In the genomic region with DNA sequence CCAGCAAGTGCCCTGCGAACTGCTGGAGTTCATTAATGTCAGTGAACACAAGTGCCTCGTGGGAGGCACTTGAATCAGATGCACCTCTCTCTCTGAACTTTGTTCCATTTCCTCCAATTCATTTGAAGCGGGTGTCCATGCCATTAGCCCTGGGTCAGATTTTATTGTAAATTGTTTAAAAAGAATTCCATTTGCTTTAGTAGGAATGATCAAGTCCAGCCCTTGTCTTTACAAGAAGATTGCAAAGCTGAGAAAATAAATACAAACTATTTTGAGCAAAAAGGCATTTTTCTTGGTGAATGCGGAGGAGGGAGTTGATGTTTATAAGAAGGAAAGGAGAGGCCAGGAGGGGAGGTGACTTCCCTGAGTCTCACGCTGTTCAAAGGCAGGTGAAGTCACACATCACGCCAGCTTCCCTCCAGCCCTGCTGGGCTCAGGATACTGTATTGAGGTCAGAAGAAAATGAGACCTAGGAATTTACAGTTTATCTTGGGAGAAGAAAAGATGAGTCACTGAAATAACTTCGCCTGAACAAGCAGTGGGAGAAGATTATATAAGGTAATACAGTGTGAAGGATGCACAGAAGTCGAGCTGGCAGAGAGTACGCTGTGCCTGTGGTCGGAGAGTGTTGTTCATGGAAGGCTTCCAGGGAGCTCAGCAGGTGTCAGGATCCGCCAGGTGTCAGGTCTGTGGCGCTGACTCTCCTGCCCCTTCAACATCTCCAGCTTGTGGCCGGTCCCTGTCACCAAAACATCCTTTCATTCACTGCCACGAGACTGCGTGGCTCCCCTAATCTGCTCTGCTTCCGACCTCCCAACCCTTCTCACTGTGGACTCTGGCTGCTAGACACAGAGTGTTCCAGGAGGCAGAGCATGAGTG, we compare ENCODE assay signal across 8 cellular contexts. TPM values are rescaled to one million over a fixed set of nuclear protein-coding genes. Genes with fewer than 3 reads are reported as not detected.
DNase-seq lines count a peak whose midpoint lies in the region; TF ChIP-seq lines count a peak whose summit lies in the region.

No MANE protein-coding gene starts in this region.

- H3K36me3 Mint-ChIP-seq in activated T-helper 2 cell treated with anti-CD3 and anti-CD28 coated beads, Interferon-gamma antibody, Interleukin-2, Interleukin-4, amounts not matched to agents 10 μg/mL and 5 μg/mL and 100 μg/mL, durations not matched to agents 14 hours and 24 hours and 36 hours (ENCODE audit: low read depth), result no peaks in the 10 kb centered on the region

- WGBS in prostate gland, result 17% methylated on average over 16 of the region's 16 CpGs

- no peaks in the 10 kb centered on the region for H3K9me3 Mint-ChIP-seq in activated T-helper 2 cell treated with anti-CD3 and anti-CD28 coated beads, Interferon-gamma antibody, Interleukin-2, Interleukin-4, amounts not matched to agents 10 μg/mL and 5 μg/mL and 100 μg/mL, durations not matched to agents 14 hours and 24 hours and 36 hours

- H3K4me1 ChIP-seq in prostate gland (replicated peaks), result no peaks in the 10 kb centered on the region
- peaks cover 0 to 13% (median 0%) of the 10 kb centered on the region in 4 donors for H3K4me1 ChIP-seq in Peyer's patch

- intact Hi-C loops in prostate gland (cut with DNase I), result no loop called here
- intact Hi-C loops in activated T-helper 2 cell treated with anti-CD3 and anti-CD28 coated beads, Interferon-gamma antibody, Interleukin-2, Interleukin-4, amounts not matched to agents 10 μg/mL and 5 μg/mL and 100 μg/mL, durations not matched to agents 14 hours and 24 hours and 36 hours (cut with micrococcal nuclease), result no loop called here

- DNase-seq in GM04503 (ENCODE audit: low read depth) (peak; percentile 27), NCI-H69 (lab: John Stamatoyannopoulos, UW) (peak; percentile 78), epithelial cell of esophagus (ENCODE audit: low read depth) (peak; percentile 73), prostate gland (ENCODE audit: low spot score) (peak; percentile 26), DMS114 treated with DMSO at 0.1 percent for 48 hours (lab: John Stamatoyannopoulos, UW; ENCODE audit: unreplicated experiment) (no peak), midbrain (lab: John Stamatoyannopoulos, UW) (no peak), Peyer's patch (no peak)
- DNase-seq in activated T-helper 2 cell treated with anti-CD3 and anti-CD28 coated beads, Interferon-gamma antibody, Interleukin-2, Interleukin-4, amounts not matched to agents 10 μg/mL and 5 μg/mL and 100 μg/mL, durations not matched to agents 14 hours and 24 hours and 36 hours (ENCODE audit: low spot score), result no peak

- no peak overlapping the region for H3K4me3 ChIP-seq in epithelial cell of esophagus (ENCODE audit: low read length)
- no peak overlapping the region for H3K4me3 ChIP-seq in prostate gland
- no peak overlapping the region for H3K4me3 ChIP-seq in Peyer's patch

- no peak overlapping the region for H3K27ac Mint-ChIP-seq in activated T-helper 2 cell treated with anti-CD3 and anti-CD28 coated beads, Interferon-gamma antibody, Interleukin-2, Interleukin-4, amounts not matched to agents 10 μg/mL and 5 μg/mL and 100 μg/mL, durations not matched to agents 14 hours and 24 hours and 36 hours

- no peaks in the 10 kb centered on the region for H3K9me3 ChIP-seq in prostate gland
- no peaks in the 10 kb centered on the region for H3K9me3 ChIP-seq in Peyer's patch

- H3K27me3 Mint-ChIP-seq in activated T-helper 2 cell treated with anti-CD3 and anti-CD28 coated beads, Interferon-gamma antibody, Interleukin-2, Interleukin-4, amounts not matched to agents 10 μg/mL and 5 μg/mL and 100 μg/mL, durations not matched to agents 14 hours and 24 hours and 36 hours (ENCODE audit: low read depth), result peaks cover 26% of the 10 kb centered on the region

- no peak overlapping the region for H3K4me3 Mint-ChIP-seq in activated T-helper 2 cell treated with anti-CD3 and anti-CD28 coated beads, Interferon-gamma antibody, Interleukin-2, Interleukin-4, amounts not matched to agents 10 μg/mL and 5 μg/mL and 100 μg/mL, durations not matched to agents 14 hours and 24 hours and 36 hours (ENCODE audit: low read depth)

- TF ChIP-seq POLR2A in prostate gland (IDR thresholded peaks at IDR 0.05), result no peak
- TF ChIP-seq POLR2A in Peyer's patch (IDR thresholded peaks at IDR 0.05), result no peak

- H3K4me1 Mint-ChIP-seq in activated T-helper 2 cell treated with anti-CD3 and anti-CD28 coated beads, Interferon-gamma antibody, Interleukin-2, Interleukin-4, amounts not matched to agents 10 μg/mL and 5 μg/mL and 100 μg/mL, durations not matched to agents 14 hours and 24 hours and 36 hours (ENCODE audit: low read depth), result no peaks in the 10 kb centered on the region

- H3K27ac ChIP-seq in prostate gland, result no peak overlapping the region
- no peak overlapping the region for H3K27ac ChIP-seq in Peyer's patch

- TF ChIP-seq CTCF in epithelial cell of esophagus (IDR thresholded peaks at IDR 0.05; ENCODE audit: insufficient read depth, low read depth, low read length, missing control alignments) (no peak), prostate gland (IDR thresholded peaks at IDR 0.05) (no peak), Peyer's patch (IDR thresholded peaks at IDR 0.05) (no peak)

- no peaks in the 10 kb centered on the region for H3K27me3 ChIP-seq in prostate gland (replicated peaks; ENCODE audit: insufficient read depth)
- H3K27me3 ChIP-seq in Peyer's patch, result no peaks in the 10 kb centered on the region

- H3K36me3 ChIP-seq in prostate gland, result no peaks in the 10 kb centered on the region
- no peaks in the 10 kb centered on the region for H3K36me3 ChIP-seq in Peyer's patch

RNA-seq across cellular contexts. Expression of gene EFR3B, which starts 36.5 kb away (rescaled TPM):
- total RNA-seq in prostate gland (1 to 10 TPM in 1 of 2 donors, under 1 TPM in 1; 0.14 to 1.6 TPM), Peyer's patch (1 to 10 TPM in 1 of 4 donors, under 1 TPM in 3; 0.40 to 1.2 (median 0.65) TPM)
- total RNA-seq in activated T-helper 2 cell treated with anti-CD3 and anti-CD28 coated beads, Interferon-gamma antibody, Interleukin-2, Interleukin-4, amounts not matched to agents 10 μg/mL and 5 μg/mL and 100 μg/mL, durations not matched to agents 14 hours and 24 hours and 36 hours, result 0.34 and 0.46 TPM in 2 replicates

Comparison
In these comparisons a context has a peak if more than half of its experiments do, and no peak if none do; other contexts are left out.
1. DNase-seq: peak in GM04503 (single experiment), NCI-H69 (single experiment), epithelial cell of esophagus (single experiment) and prostate gland (single experiment); none in DMS114 treated with DMSO at 0.1 percent for 48 hours (single experiment), midbrain (single experiment), Peyer's patch (0 of 3) and activated T-helper 2 cell treated with anti-CD3 and anti-CD28 coated beads, Interferon-gamma antibody, Interleukin-2, Interleukin-4, amounts not matched to agents 10 μg/mL and 5 μg/mL and 100 μg/mL, durations not matched to agents 14 hours and 24 hours and 36 hours (single experiment).